1 cellular context compared by ENCODE assay signal in the genomic region with DNA sequence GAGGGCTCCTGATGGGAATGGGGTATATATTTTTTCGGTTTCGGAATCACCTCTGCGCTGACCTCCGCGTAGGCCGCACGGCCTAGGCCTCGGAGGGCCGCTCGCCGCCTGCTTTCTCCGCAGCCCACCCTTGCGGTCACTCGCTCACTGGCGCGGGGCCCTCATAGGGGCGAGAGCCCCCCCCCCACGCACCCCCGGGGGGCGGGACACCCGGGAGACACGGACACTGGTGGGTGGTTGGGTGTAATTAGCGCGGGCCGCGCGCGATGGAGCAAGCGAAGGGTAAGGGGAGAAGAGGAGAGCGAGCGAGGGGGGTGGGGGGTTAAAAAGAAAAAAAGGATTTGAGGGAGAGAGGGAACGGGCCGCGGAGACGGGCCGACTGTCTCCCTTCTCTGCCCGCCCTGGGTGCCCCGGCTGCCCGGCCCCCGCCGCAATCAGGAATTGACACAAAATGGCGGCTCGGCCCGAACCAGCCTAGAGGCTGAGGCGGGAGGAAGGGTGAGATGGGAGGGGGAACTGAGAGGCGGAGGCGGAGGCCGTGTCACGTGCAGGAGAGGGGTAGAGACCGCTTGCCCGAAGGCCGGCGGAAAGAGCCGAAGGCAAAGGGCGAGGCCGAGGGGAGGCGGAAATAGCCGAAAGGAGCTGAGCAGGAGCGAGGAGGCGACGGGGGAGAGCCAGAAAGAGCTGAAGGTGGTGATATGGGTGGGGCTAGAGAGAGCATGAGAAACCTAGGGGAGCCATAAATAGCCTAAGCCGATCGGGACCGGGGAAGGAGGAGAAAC.
A peak's percentile ranks its signal among the peaks of the same experiment; 100 is the strongest.
TF ChIP-seq lines count a peak whose summit lies in the region.

No MANE protein-coding gene starts in this region.

TF ChIP-seq in K562, 482 proteins besides CTCF, POLR2A, EP300 and RAD21 (continued from another document and continues in another):
- TF ChIP-seq ZBTB40 (IDR thresholded peaks at IDR 0.05) = no peak
- TF ChIP-seq ZBTB40 (CRISPR knock-in tag; IDR thresholded peaks at IDR 0.05) = no peak
- TF ChIP-seq GATAD2B (IDR thresholded peaks at IDR 0.05; ENCODE audit: borderline replicate concordance) = no peak
- no peak for TF ChIP-seq HBP1 (CRISPR knock-in tag; IDR thresholded peaks at IDR 0.05)
- peak; percentile 98; the same call in 1 of the 2 replicates for TF ChIP-seq RBM14 (IDR thresholded peaks at IDR 0.05; ENCODE audit: borderline replicate concordance, insufficient read depth, low read depth, low read length)
- no peak for TF ChIP-seq ZFP91 (CRISPR knock-in tag; IDR thresholded peaks at IDR 0.05)
- TF ChIP-seq RFX1 (IDR thresholded peaks at IDR 0.05) = no peak
- no peak for TF ChIP-seq CHD4 (IDR thresholded peaks at IDR 0.05; ENCODE audit: insufficient read depth, insufficient replicate concordance, low read depth, low read length, poor library complexity, severe bottlenecking)
- TF ChIP-seq, protein P1, sequence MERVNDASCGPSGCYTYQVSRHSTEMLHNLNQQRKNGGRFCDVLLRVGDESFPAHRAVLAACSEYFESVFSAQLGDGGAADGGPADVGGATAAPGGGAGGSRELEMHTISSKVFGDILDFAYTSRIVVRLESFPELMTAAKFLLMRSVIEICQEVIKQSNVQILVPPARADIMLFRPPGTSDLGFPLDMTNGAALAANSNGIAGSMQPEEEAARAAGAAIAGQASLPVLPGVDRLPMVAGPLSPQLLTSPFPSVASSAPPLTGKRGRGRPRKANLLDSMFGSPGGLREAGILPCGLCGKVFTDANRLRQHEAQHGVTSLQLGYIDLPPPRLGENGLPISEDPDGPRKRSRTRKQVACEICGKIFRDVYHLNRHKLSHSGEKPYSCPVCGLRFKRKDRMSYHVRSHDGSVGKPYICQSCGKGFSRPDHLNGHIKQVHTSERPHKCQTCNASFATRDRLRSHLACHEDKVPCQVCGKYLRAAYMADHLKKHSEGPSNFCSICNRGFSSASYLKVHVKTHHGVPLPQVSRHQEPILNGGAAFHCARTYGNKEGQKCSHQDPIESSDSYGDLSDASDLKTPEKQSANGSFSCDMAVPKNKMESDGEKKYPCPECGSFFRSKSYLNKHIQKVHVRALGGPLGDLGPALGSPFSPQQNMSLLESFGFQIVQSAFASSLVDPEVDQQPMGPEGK (CRISPR knock-in tag; IDR thresholded peaks at IDR 0.05; ENCODE audit: borderline replicate concordance) = peak; percentile 87; the same call in 1 of the 2 replicates
- TF ChIP-seq PPARD (CRISPR knock-in tag; IDR thresholded peaks at IDR 0.05) = no peak
- no peak for TF ChIP-seq JUNB (CRISPR knock-in tag; conservative IDR thresholded peaks at IDR 0.05)
- TF ChIP-seq MGA (IDR thresholded peaks at IDR 0.05) = peak; percentile 56
- TF ChIP-seq SREBF1 (IDR thresholded peaks at IDR 0.05; ENCODE audit: borderline replicate concordance, low read depth, low read length) = no peak
- peak; percentile 67 for TF ChIP-seq POLR2AphosphoS5 (IDR thresholded peaks at IDR 0.05; ENCODE audit: control insufficient read depth, insufficient read depth, low read depth, low read length)
- TF ChIP-seq ZZZ3 (IDR thresholded peaks at IDR 0.05) = peak; percentile 77
- TF ChIP-seq PTBP1 (IDR thresholded peaks at IDR 0.05; ENCODE audit: low read depth, low read length) = peak; percentile 23; the same call in 1 of the 2 replicates
- no peak for TF ChIP-seq ZBTB8A (IDR thresholded peaks at IDR 0.05; ENCODE audit: partially characterized antibody)
- TF ChIP-seq RAD51 (IDR thresholded peaks at IDR 0.05; ENCODE audit: borderline replicate concordance, low read depth) = peak; percentile 98
- TF ChIP-seq MEF2D (tag; conservative IDR thresholded peaks at IDR 0.05; ENCODE audit: low read depth) = no peak
- no peak; the same call in 1 of the 2 replicates for TF ChIP-seq SP1 (CRISPR knock-in tag; IDR thresholded peaks at IDR 0.05)
- no peak for TF ChIP-seq SRSF3 (IDR thresholded peaks at IDR 0.05; ENCODE audit: insufficient read depth, low read length)
